ENCODE assay signal across 15 cellular contexts in the genomic region with DNA sequence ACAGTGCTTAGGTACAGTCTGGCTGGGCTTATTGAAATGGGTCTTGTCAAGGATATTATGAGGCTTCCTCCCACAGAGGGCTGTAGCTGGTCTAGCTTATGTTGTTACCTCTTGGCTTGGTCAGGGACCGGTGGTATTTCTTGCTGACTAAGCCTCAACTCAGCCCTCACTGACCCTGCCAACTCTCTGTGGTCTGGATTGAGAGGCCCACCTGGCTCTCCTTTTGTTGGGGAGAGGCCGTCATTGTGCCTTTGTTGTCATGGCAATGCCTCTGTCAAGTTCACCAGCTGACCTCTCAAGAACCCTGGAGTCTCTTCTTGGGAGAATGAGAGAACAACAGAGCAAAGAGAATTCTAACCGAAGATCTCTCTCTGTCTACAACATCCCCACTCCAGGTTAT.
DNase-seq lines count a peak whose midpoint lies in the region; ATAC-seq, FAIRE-seq and TF ChIP-seq lines count a peak whose summit lies in the region.
"Had no signal": no experiment of that assay in that cellular context is flagged by ENCODE, and none has a peak within 500 bp of the region (broad histone marks: within the 10 kb centered on the region; RNA-seq: fewer than 3 reads in every experiment).

No MANE protein-coding gene starts in this region.

- POLR2A ChIA-PET in HepG2 (lab: Yijun Ruan, JAX) = no interaction called here

- BruUV-seq in HepG2 (replicated peaks; lab: Mats Ljungman, UMichigan) = no TSS peak

- no peak for TF ChIP-seq RAD21 in HepG2 (CRISPR knock-in tag; IDR thresholded peaks at IDR 0.05)

- 2% methylated on average over 3 of the region's 3 CpGs for WGBS in HepG2 (ENCODE audit: low lambda C conversion rate)
- WGBS in right lobe of liver (ENCODE audit: insufficient coverage, low coverage, low lambda C conversion rate, missing lambda C conversion rate) = 56% methylated on average over 3 of the region's 3 CpGs

- no peak for FAIRE-seq in HepG2 (lab: Jason Lieb, UNC)

- no peak overlapping the region for H3K4me2 ChIP-seq in HepG2 (ENCODE audit: low read depth, low read length)

- no peak for DNase-seq in HepG2 (ENCODE audit: low spot score)
- no peak for DNase-seq in right lobe of liver
- no peak for DNase-seq in RWPE2 (ENCODE audit: low spot score)
- DNase-seq in iPS-NIHi11 (ENCODE audit: low spot score) = peak; percentile 16
- no peak for DNase-seq in NCI-H2171 treated with DMSO at 0.1 percent for 48 hours (lab: John Stamatoyannopoulos, UW)
- no peak for DNase-seq in NOMO-1 treated with dmso at 0.1 percent for 144 hours (lab: John Stamatoyannopoulos, UW; ENCODE audit: unreplicated experiment)
- no peak for DNase-seq in OCI-M2 (lab: John Stamatoyannopoulos, UW; ENCODE audit: unreplicated experiment)
- DNase-seq: activated CD4-positive, alpha-beta T cell treated with anti-CD3 and anti-CD28 coated beads, Interleukin-2, amount 50 U/mL, for 1 hour; activated gamma-delta T cell; dermis blood vessel endothelial cell; glutamatergic neuron; KBM-7; NCI-H69 had no signal

- no peak overlapping the region for H3K27ac ChIP-seq in HepG2 (ENCODE audit: extremely low read length, insufficient read depth, low read length)
- no peak overlapping the region for H3K27ac ChIP-seq in right lobe of liver
- no peak overlapping the region for H3K27ac ChIP-seq in RWPE2 (ENCODE audit: poor library complexity, severe bottlenecking)
- H3K27ac ChIP-seq: parathyroid adenoma had no signal

- in situ Hi-C loops in HepG2 (cut with HindIII; ENCODE audit: extremely low pct_ligation_motif_present, low pct_unique_long_range_greater_than_20kb) = no loop called here

- TF ChIP-seq POLR2A in HepG2 (IDR thresholded peaks at IDR 0.05; ENCODE audit: insufficient read depth in 1 of 2, low read depth in 2 of 2, low read length in 2 of 2) (no peak), right lobe of liver (IDR thresholded peaks at IDR 0.05) (no peak)

- no peak overlapping the region for H3K9ac ChIP-seq in HepG2 (ENCODE audit: insufficient read depth, low read depth, low read length)
- H3K9ac ChIP-seq: parathyroid adenoma had no signal

- no peaks in the 10 kb centered on the region for H3K79me2 ChIP-seq in HepG2 (ENCODE audit: insufficient read depth, low read length)
- H3K79me2 ChIP-seq: parathyroid adenoma had no signal

- CTCF ChIA-PET in HepG2 (lab: Yijun Ruan, JAX; ENCODE audit: low intra/inter-chr PET ratio, low total read pairs) = no interaction called here

- H3K4me3 ChIP-seq in HepG2 (replicated peaks in 1 of 3; ENCODE audit: insufficient read depth in 1 of 3, low read depth in 2 of 3, low read length in 3 of 3) (no peak overlapping the region), right lobe of liver (no peak overlapping the region), RWPE2 (ENCODE audit: severe bottlenecking) (no peak overlapping the region)

- no peaks in the 10 kb centered on the region for H3K4me1 ChIP-seq in HepG2 (ENCODE audit: insufficient read depth, low read length)
- H3K4me1 ChIP-seq in right lobe of liver = no peaks in the 10 kb centered on the region
- peaks cover 10% of the 10 kb centered on the region for H3K4me1 ChIP-seq in RWPE2 (ENCODE audit: insufficient read depth, poor library complexity, severe bottlenecking)
- H3K4me1 ChIP-seq: parathyroid adenoma had no signal

- peak; percentile 58; the same call in 2 of the 3 replicates for ATAC-seq in HepG2
- ATAC-seq in right lobe of liver = no peak
- ATAC-seq in RWPE2 (ENCODE audit: low read depth) = peak; percentile 61
- no peak for ATAC-seq in GM18502 (IDR thresholded peaks at IDR 0.05; ENCODE audit: poor library complexity, unreplicated experiment)

- H2AFZ ChIP-seq in HepG2 (ENCODE audit: low read length) = no peak overlapping the region
- H2AFZ ChIP-seq: parathyroid adenoma had no signal

- no peaks in the 10 kb centered on the region for H3K9me3 ChIP-seq in HepG2 (ENCODE audit: low read length)
- no peaks in the 10 kb centered on the region for H3K9me3 ChIP-seq in right lobe of liver
- no peaks in the 10 kb centered on the region for H3K9me3 ChIP-seq in RWPE2 (ENCODE audit: severe bottlenecking)

- H3K27me3 ChIP-seq in HepG2 (ENCODE audit: control insufficient read depth in 1 of 2, insufficient read depth in 2 of 2, low read length in 2 of 2) = no peaks in the 10 kb centered on the region
- H3K27me3 ChIP-seq in right lobe of liver = no peaks in the 10 kb centered on the region
- no peaks in the 10 kb centered on the region for H3K27me3 ChIP-seq in RWPE2 (ENCODE audit: insufficient read depth, poor library complexity, severe bottlenecking)

- TF ChIP-seq EP300 in HepG2 (IDR thresholded peaks at IDR 0.05; ENCODE audit: low read depth in 2 of 2, low read length in 2 of 2) (no peak), HepG2 (CRISPR knock-in tag; IDR thresholded peaks at IDR 0.05; ENCODE audit: borderline replicate concordance) (no peak)

- H4K20me1 ChIP-seq in HepG2 (ENCODE audit: insufficient read depth, low read length) = no peaks in the 10 kb centered on the region

- intact Hi-C loops in HepG2 (cut with micrococcal nuclease; ENCODE audit: unreplicated experiment) = no loop called here
- intact Hi-C loops in right lobe of liver (cut with DNase I) = no loop called here

- no peaks in the 10 kb centered on the region for H3K36me3 ChIP-seq in HepG2 (replicated peaks in 1 of 2; ENCODE audit: control insufficient read depth in 1 of 2, insufficient read depth in 2 of 2, low read length in 2 of 2)
- no peaks in the 10 kb centered on the region for H3K36me3 ChIP-seq in right lobe of liver
- no peaks in the 10 kb centered on the region for H3K36me3 ChIP-seq in RWPE2 (ENCODE audit: low read depth)

- TF ChIP-seq CTCF in HepG2 (CRISPR knock-in tag; IDR thresholded peaks at IDR 0.05) = no peak
- no peak for TF ChIP-seq CTCF in right lobe of liver (IDR thresholded peaks at IDR 0.05)
- no peak for TF ChIP-seq CTCF in RWPE2 (IDR thresholded peaks at IDR 0.05; ENCODE audit: poor library complexity, severe bottlenecking)

TF ChIP-seq in HepG2, 621 proteins besides CTCF, POLR2A, EP300 and RAD21:
- TF ChIP-seq SMYD3 (CRISPR knock-in tag; IDR thresholded peaks at IDR 0.05) (no peak), ZNF781 (CRISPR knock-in tag; IDR thresholded peaks at IDR 0.05; ENCODE audit: borderline replicate concordance, not compliant biosample characterization) (no peak), MAFK (conservative IDR thresholded peaks at IDR 0.05 in 1 of 2, IDR thresholded peaks at IDR 0.05 in 1 of 2; ENCODE audit: low read length in 2 of 2) (peak; percentile 20 to 43; a peak in 2 of 4 replicates), RFX1 (IDR thresholded peaks at IDR 0.05) (peak; percentile 25; the same call in 1 of the 2 replicates)
TF ChIP-seq in HepG2: peak in this region for 2.

Comparison
In these comparisons a context has a peak if more than half of its experiments do, and no peak if none do; other contexts are left out.
1. ATAC-seq: peak in HepG2 (single experiment) and RWPE2 (single experiment); none in right lobe of liver (0 of 4) and GM18502 (single experiment).